ENCODE assay signal across 9 cellular contexts in genomic region chr13:27599845-27600553, GRCh38. TPM values are rescaled to one million over a fixed set of nuclear protein-coding genes. Genes with fewer than 3 reads are reported as not detected.
A peak's percentile ranks its signal among the peaks of the same experiment; 100 is the strongest.
DNase-seq lines count a peak whose midpoint lies in the region; TF ChIP-seq lines count a peak whose summit lies in the region.
"Had no signal": no experiment of that assay in that cellular context is flagged by ENCODE, and none has a peak within 500 bp of the region (broad histone marks: within the 10 kb centered on the region; RNA-seq: fewer than 3 reads in every experiment).

No MANE protein-coding gene starts in this region.

- H3K4me1 ChIP-seq in liver (ENCODE audit: control insufficient read depth in 4 of 4, insufficient read depth in 4 of 4, low read length in 3 of 4), result peaks cover 0 to 12% (median 5%) of the 10 kb centered on the region in 4 donors
- peaks cover 7% of the 10 kb centered on the region for H3K4me1 ChIP-seq in vagina
- H3K4me1 ChIP-seq in colonic mucosa, result no peaks in the 10 kb centered on the region

- intact Hi-C loops in vagina (cut with DNase I) (no loop called here), colonic mucosa (cut with DNase I) (no loop called here)

- TF ChIP-seq CTCF in AG10803 (conservative IDR thresholded peaks at IDR 0.05; ENCODE audit: low read length) (no peak), choroid plexus epithelial cell (conservative IDR thresholded peaks at IDR 0.05; ENCODE audit: low read depth, low read length) (no peak), liver (IDR thresholded peaks at IDR 0.05; ENCODE audit: low read depth, low read length, missing input control) (no peak), vagina (IDR thresholded peaks at IDR 0.05) (no peak), colonic mucosa (IDR thresholded peaks at IDR 0.05) (no peak)

- WGBS in liver, result 91% methylated on average over 5 of the region's 5 CpGs

- H3K9ac ChIP-seq in liver (ENCODE audit: low read depth in 1 of 2, low read length in 2 of 2), result no peak overlapping the region
- H3K9ac ChIP-seq in colonic mucosa (ENCODE audit: low read depth in 2 of 2, low read length in 2 of 2), result no peak overlapping the region

- no peaks in the 10 kb centered on the region for H3K27me3 ChIP-seq in liver (ENCODE audit: control insufficient read depth in 4 of 4, insufficient read depth in 4 of 4, low read length in 3 of 4)
- no peaks in the 10 kb centered on the region for H3K27me3 ChIP-seq in vagina
- H3K27me3 ChIP-seq in colonic mucosa, result no peaks in the 10 kb centered on the region

- DNase-seq in AG10803 (ENCODE audit: low read depth) (peak; percentile 82), NCI-H226 (peak; percentile 76), choroid plexus epithelial cell (ENCODE audit: low read depth) (peak; percentile 84), vagina (ENCODE audit: extremely low spot score in 2 of 2) (no peak), MV-4-11 (lab: John Stamatoyannopoulos, UW) (no peak), NCI-H2081 (lab: John Stamatoyannopoulos, UW) (no peak), colonic mucosa (no peak)
- DNase-seq: stimulated activated naive B cell treated with anti-CD40 and anti-IgM and Interleukin-4, amounts not matched to agents 10 μg/mL and 1 μg/mL and 100 μg/mL, for 72 hours had no signal

- no peak for TF ChIP-seq POLR2A in vagina (IDR thresholded peaks at IDR 0.05)

- H3K9me3 ChIP-seq in liver (ENCODE audit: control insufficient read depth in 4 of 4, low read length in 3 of 4), result no peaks in the 10 kb centered on the region
- H3K9me3 ChIP-seq in vagina, result no peaks in the 10 kb centered on the region
- no peaks in the 10 kb centered on the region for H3K9me3 ChIP-seq in colonic mucosa

- H3K27ac ChIP-seq in liver (ENCODE audit: low read depth in 1 of 2, low read length in 2 of 2), result no peak overlapping the region
- no peak overlapping the region for H3K27ac ChIP-seq in vagina
- H3K27ac ChIP-seq in colonic mucosa, result no peak overlapping the region

- H3K4me3 ChIP-seq in AG10803 (ENCODE audit: low read length) (no peak overlapping the region), choroid plexus epithelial cell (ENCODE audit: low read depth, low read length) (no peak overlapping the region), liver (ENCODE audit: low read depth in 1 of 3, low read length in 3 of 3) (no peak overlapping the region), vagina (no peak overlapping the region), colonic mucosa (no peak overlapping the region)

- H3K36me3 ChIP-seq in liver (ENCODE audit: control insufficient read depth in 4 of 4, insufficient read depth in 3 of 4, low read depth in 1 of 4, low read length in 3 of 4) (no peaks in the 10 kb centered on the region), vagina (no peaks in the 10 kb centered on the region), colonic mucosa (no peaks in the 10 kb centered on the region)

- no peak for TF ChIP-seq RAD21 in liver (IDR thresholded peaks at IDR 0.05)

TF ChIP-seq in liver, 16 proteins besides CTCF, POLR2A, EP300 and RAD21:
- TF ChIP-seq, protein P1, sequence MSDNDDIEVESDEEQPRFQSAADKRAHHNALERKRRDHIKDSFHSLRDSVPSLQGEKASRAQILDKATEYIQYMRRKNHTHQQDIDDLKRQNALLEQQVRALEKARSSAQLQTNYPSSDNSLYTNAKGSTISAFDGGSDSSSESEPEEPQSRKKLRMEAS (IDR thresholded peaks at IDR 0.05), result no peak
- TF ChIP-seq HNF4G (IDR thresholded peaks at IDR 0.05), result no peak
- TF ChIP-seq JUND (IDR thresholded peaks at IDR 0.05), result peak; percentile 90 to 97
- TF ChIP-seq TAF1 (conservative IDR thresholded peaks at IDR 0.05), result no peak
- TF ChIP-seq, protein P2, sequence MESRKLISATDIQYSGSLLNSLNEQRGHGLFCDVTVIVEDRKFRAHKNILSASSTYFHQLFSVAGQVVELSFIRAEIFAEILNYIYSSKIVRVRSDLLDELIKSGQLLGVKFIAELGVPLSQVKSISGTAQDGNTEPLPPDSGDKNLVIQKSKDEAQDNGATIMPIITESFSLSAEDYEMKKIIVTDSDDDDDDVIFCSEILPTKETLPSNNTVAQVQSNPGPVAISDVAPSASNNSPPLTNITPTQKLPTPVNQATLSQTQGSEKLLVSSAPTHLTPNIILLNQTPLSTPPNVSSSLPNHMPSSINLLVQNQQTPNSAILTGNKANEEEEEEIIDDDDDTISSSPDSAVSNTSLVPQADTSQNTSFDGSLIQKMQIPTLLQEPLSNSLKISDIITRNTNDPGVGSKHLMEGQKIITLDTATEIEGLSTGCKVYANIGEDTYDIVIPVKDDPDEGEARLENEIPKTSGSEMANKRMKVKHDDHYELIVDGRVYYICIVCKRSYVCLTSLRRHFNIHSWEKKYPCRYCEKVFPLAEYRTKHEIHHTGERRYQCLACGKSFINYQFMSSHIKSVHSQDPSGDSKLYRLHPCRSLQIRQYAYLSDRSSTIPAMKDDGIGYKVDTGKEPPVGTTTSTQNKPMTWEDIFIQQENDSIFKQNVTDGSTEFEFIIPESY (IDR thresholded peaks at IDR 0.05), result no peak
- no peak for TF ChIP-seq YY1 (IDR thresholded peaks at IDR 0.05)
- TF ChIP-seq REST (IDR thresholded peaks at IDR 0.05), result no peak
- no peak for TF ChIP-seq FOXA1 (IDR thresholded peaks at IDR 0.05)

RNA-seq across cellular contexts. Expression of gene LNX2, which starts 20.3 kb away (rescaled TPM):
- total RNA-seq in liver (10 to 100 TPM; 13.8 to 25.9 TPM), vagina (12.0 TPM), colonic mucosa (10 to 100 TPM; 22.4 to 30.3 TPM)
- polyA plus RNA-seq in liver, result 10 to 100 TPM in 1 of 2 donors, 1 to 10 TPM in 1; 6.2 to 12.8 TPM

RNA-seq across cellular contexts. Expression of gene POLR1D, which starts 21.7 kb away (rescaled TPM):
- total RNA-seq in liver, result 10 to 100 TPM; 33.8 to 45.0 TPM
- polyA plus RNA-seq in liver, result 10 to 100 TPM; 31.4 to 33.3 TPM
- total RNA-seq in vagina, result 74.2 TPM
- total RNA-seq in colonic mucosa, result 100 to 1,000 TPM; 123 to 124 TPM

Comparison
In these comparisons a context has a peak if more than half of its experiments do, and no peak if none do; other contexts are left out.
1. DNase-seq: peak in AG10803 (single experiment), NCI-H226 (single experiment) and choroid plexus epithelial cell (single experiment); none in vagina (0 of 2), MV-4-11 (single experiment), NCI-H2081 (0 of 2) and colonic mucosa (single experiment).